23 cellular contexts compared by ENCODE assay signal in genomic region chr6:35576647-35577046, GRCh38.
DNase-seq lines count a peak whose midpoint lies in the region; ATAC-seq, FAIRE-seq and TF ChIP-seq lines count a peak whose summit lies in the region.
"Had no signal": no experiment of that assay in that cellular context is flagged by ENCODE, and none has a peak within 500 bp of the region (broad histone marks: within the 10 kb centered on the region; RNA-seq: fewer than 3 reads in every experiment).

No MANE protein-coding gene starts in this region.

- H3K27ac Mint-ChIP-seq in T-helper 17 cell, result peak overlapping the region; percentile 57
- H3K27ac Mint-ChIP-seq in naive thymus-derived CD4-positive, alpha-beta T cell, result peak overlapping the region in 6 of 9 donors; percentile 36 to 72 (median 66)
- H3K27ac Mint-ChIP-seq in activated CD4-positive, alpha-beta T cell treated with anti-CD3 and anti-CD28 coated beads, Interleukin-2, amount 10 ng/mL, durations not matched to agents 24 days and 14 days, result no peak overlapping the region
- H3K27ac Mint-ChIP-seq: B cell had no signal

- H3K4me3 Mint-ChIP-seq in T-helper 17 cell, result no peak overlapping the region
- no peak overlapping the region for H3K4me3 Mint-ChIP-seq in naive thymus-derived CD4-positive, alpha-beta T cell
- H3K4me3 Mint-ChIP-seq in activated CD4-positive, alpha-beta T cell treated with anti-CD3 and anti-CD28 coated beads, Interleukin-2, amount 10 ng/mL, durations not matched to agents 24 days and 14 days, result no peak overlapping the region
- H3K4me3 Mint-ChIP-seq: B cell had no signal

- H3K27ac ChIP-seq in liver (ENCODE audit: low read depth in 1 of 2, low read length in 2 of 2) (no peak overlapping the region), HepG2 (ENCODE audit: extremely low read length, insufficient read depth, low read length) (no peak overlapping the region), hepatocyte (no peak overlapping the region)
- no peak overlapping the region for H3K27ac ChIP-seq in naive thymus-derived CD4-positive, alpha-beta T cell (ENCODE audit: low read depth, low read length)
- H3K27ac ChIP-seq: C4-2B, KMS-11, PC-9, SJSA1 had no signal

- no peaks in the 10 kb centered on the region for H3K27me3 ChIP-seq in liver (ENCODE audit: control insufficient read depth in 4 of 4, insufficient read depth in 4 of 4, low read length in 3 of 4)
- H3K27me3 ChIP-seq in HepG2 (ENCODE audit: control insufficient read depth in 1 of 2, insufficient read depth in 2 of 2, low read length in 2 of 2), result no peaks in the 10 kb centered on the region
- H3K27me3 ChIP-seq in naive thymus-derived CD4-positive, alpha-beta T cell (ENCODE audit: control insufficient read depth in 2 of 2, insufficient read depth in 2 of 2, low read length in 2 of 2), result no peaks in the 10 kb centered on the region
- H3K27me3 ChIP-seq in hepatocyte, result no peaks in the 10 kb centered on the region
- H3K27me3 ChIP-seq: SJSA1 had no signal

- no peaks in the 10 kb centered on the region for H3K27me3 Mint-ChIP-seq in T-helper 17 cell
- no peaks in the 10 kb centered on the region for H3K27me3 Mint-ChIP-seq in naive thymus-derived CD4-positive, alpha-beta T cell
- H3K27me3 Mint-ChIP-seq in activated CD4-positive, alpha-beta T cell treated with anti-CD3 and anti-CD28 coated beads, Interleukin-2, amount 10 ng/mL, durations not matched to agents 24 days and 14 days, result no peaks in the 10 kb centered on the region
- H3K27me3 Mint-ChIP-seq: B cell had no signal

- TF ChIP-seq EP300 in HepG2 (IDR thresholded peaks at IDR 0.05; ENCODE audit: low read depth in 2 of 2, low read length in 2 of 2), result no peak
- no peak for TF ChIP-seq EP300 in HepG2 (CRISPR knock-in tag; IDR thresholded peaks at IDR 0.05; ENCODE audit: borderline replicate concordance)

- no peak for TF ChIP-seq POLR2A in HepG2 (IDR thresholded peaks at IDR 0.05; ENCODE audit: insufficient read depth in 1 of 2, low read depth in 2 of 2, low read length in 2 of 2)

- H4K20me1 ChIP-seq in HepG2 (ENCODE audit: insufficient read depth, low read length), result no peaks in the 10 kb centered on the region
- no peaks in the 10 kb centered on the region for H4K20me1 ChIP-seq in hepatocyte (ENCODE audit: insufficient read depth, poor library complexity, severe bottlenecking)

- H3K36me3 ChIP-seq in liver (ENCODE audit: control insufficient read depth in 4 of 4, insufficient read depth in 3 of 4, low read depth in 1 of 4, low read length in 3 of 4) (peaks cover 8 to 65% (median 36%) of the 10 kb centered on the region in 4 donors), HepG2 (replicated peaks in 1 of 2; ENCODE audit: control insufficient read depth in 1 of 2, insufficient read depth in 2 of 2, low read length in 2 of 2) (peaks cover 6 to 30% of the 10 kb centered on the region in 2 experiments), hepatocyte (replicated peaks; ENCODE audit: insufficient read depth, low read depth) (peaks cover 4% of the 10 kb centered on the region)
- H3K36me3 ChIP-seq in naive thymus-derived CD4-positive, alpha-beta T cell (ENCODE audit: control insufficient read depth in 2 of 3, insufficient read depth in 3 of 3, low read length in 3 of 3), result peaks cover 29 to 65% (median 32%) of the 10 kb centered on the region in 3 experiments
- H3K36me3 ChIP-seq: SJSA1 had no signal

- CTCF ChIA-PET in HepG2 (lab: Yijun Ruan, JAX; ENCODE audit: low intra/inter-chr PET ratio, low total read pairs), result no interaction called here
- CTCF ChIA-PET in naive thymus-derived CD4-positive, alpha-beta T cell (lab: Charles Lee), result interaction anchor here (1.7 to 2.6 kb wide), 2 partner anchors 48 to 160 kb away, joined by 13 to 17 read pairs; partner anchors contain the start of gene ARMC12

- no peak for ATAC-seq in HepG2
- no peak for ATAC-seq in T-helper 17 cell
- ATAC-seq in naive thymus-derived CD4-positive, alpha-beta T cell, result no peak
- ATAC-seq in GM21528 (IDR thresholded peaks at IDR 0.05; ENCODE audit: low FRiP score, unreplicated experiment), result no peak

- H3K9me3 Mint-ChIP-seq in naive thymus-derived CD4-positive, alpha-beta T cell, result no peaks in the 10 kb centered on the region
- no peaks in the 10 kb centered on the region for H3K9me3 Mint-ChIP-seq in activated CD4-positive, alpha-beta T cell treated with anti-CD3 and anti-CD28 coated beads, Interleukin-2, amount 10 ng/mL, durations not matched to agents 24 days and 14 days

- no peak for TF ChIP-seq RAD21 in liver (IDR thresholded peaks at IDR 0.05)
- TF ChIP-seq RAD21 in HepG2 (CRISPR knock-in tag; IDR thresholded peaks at IDR 0.05), result no peak

- no peak for DNase-seq in HepG2 (ENCODE audit: low spot score)
- DNase-seq in T-helper 17 cell, result no peak
- no peak for DNase-seq in naive thymus-derived CD4-positive, alpha-beta T cell
- no peak for DNase-seq in activated CD4-positive, alpha-beta T cell treated with anti-CD3 and anti-CD28 coated beads, Interleukin-2, amount 10 ng/mL, durations not matched to agents 24 days and 14 days
- DNase-seq in hepatocyte (ENCODE audit: low spot score), result no peak
- DNase-seq: Calu3, DMS153, DND-41, H7, IMR-90, MM.1S, NCI-H2029, NCI-H2227 treated with DMSO at 0.1 percent for 48 hours, NCI-H526 treated with DMSO at 0.1 percent for 48 hours, PC-9, Right ventricle myocardium superior had no signal

- FAIRE-seq in HepG2 (lab: Jason Lieb, UNC), result no peak
- FAIRE-seq: GM12892 had no signal

- H3K4me1 ChIP-seq in liver (ENCODE audit: control insufficient read depth in 4 of 4, insufficient read depth in 4 of 4, low read length in 3 of 4) (peaks cover 0 to 4% (median 0%) of the 10 kb centered on the region in 4 donors), HepG2 (ENCODE audit: insufficient read depth, low read length) (no peaks in the 10 kb centered on the region), hepatocyte (ENCODE audit: insufficient read depth) (peaks cover 3% of the 10 kb centered on the region)
- peaks cover 0 to 3% of the 10 kb centered on the region in 2 donors for H3K4me1 ChIP-seq in naive thymus-derived CD4-positive, alpha-beta T cell (ENCODE audit: control insufficient read depth in 2 of 2, insufficient read depth in 2 of 2, low read length in 2 of 2)
- H3K4me1 ChIP-seq: SJSA1 had no signal

- TF ChIP-seq CTCF in liver (IDR thresholded peaks at IDR 0.05; ENCODE audit: low read depth, low read length, missing input control) (no peak), HepG2 (CRISPR knock-in tag; IDR thresholded peaks at IDR 0.05) (no peak), hepatocyte (IDR thresholded peaks at IDR 0.05; ENCODE audit: poor library complexity) (no peak)

- H3K9ac ChIP-seq in liver (ENCODE audit: low read depth in 1 of 2, low read length in 2 of 2) (no peak overlapping the region), HepG2 (ENCODE audit: insufficient read depth, low read depth, low read length) (no peak overlapping the region)
- H3K9ac ChIP-seq: KMS-11 had no signal

- 81% methylated on average over 9 of the region's 9 CpGs for WGBS in liver
- 89% methylated on average over 9 of the region's 9 CpGs for WGBS in HepG2 (ENCODE audit: low lambda C conversion rate)
- 83% methylated on average over 9 of the region's 9 CpGs for WGBS in hepatocyte (ENCODE audit: low lambda C conversion rate, missing lambda C conversion rate)

- peaks cover 4% of the 10 kb centered on the region for H3K36me3 Mint-ChIP-seq in T-helper 17 cell (ENCODE audit: low read depth)
- H3K36me3 Mint-ChIP-seq in naive thymus-derived CD4-positive, alpha-beta T cell, result peaks cover 4 to 55% (median 31%) of the 10 kb centered on the region in 5 donors
- H3K36me3 Mint-ChIP-seq in activated CD4-positive, alpha-beta T cell treated with anti-CD3 and anti-CD28 coated beads, Interleukin-2, amount 10 ng/mL, durations not matched to agents 24 days and 14 days (ENCODE audit: low read depth), result peaks cover 37% of the 10 kb centered on the region

- no peak overlapping the region for H2AFZ ChIP-seq in HepG2 (ENCODE audit: low read length)
- no peak overlapping the region for H2AFZ ChIP-seq in hepatocyte
- H2AFZ ChIP-seq: PC-9 had no signal

- H3K79me2 ChIP-seq in HepG2 (ENCODE audit: insufficient read depth, low read length) (no peaks in the 10 kb centered on the region), hepatocyte (no peaks in the 10 kb centered on the region)

- H3K4me3 ChIP-seq in liver (ENCODE audit: low read depth in 1 of 3, low read length in 3 of 3) (no peak overlapping the region), HepG2 (replicated peaks in 1 of 3; ENCODE audit: insufficient read depth in 1 of 3, low read depth in 2 of 3, low read length in 3 of 3) (no peak overlapping the region), hepatocyte (no peak overlapping the region)
- H3K4me3 ChIP-seq in naive thymus-derived CD4-positive, alpha-beta T cell (ENCODE audit: low read length), result no peak overlapping the region
- H3K4me3 ChIP-seq: PC-9, SJSA1 had no signal

- H3K4me1 Mint-ChIP-seq in T-helper 17 cell, result peaks cover 2% of the 10 kb centered on the region
- H3K4me1 Mint-ChIP-seq in naive thymus-derived CD4-positive, alpha-beta T cell, result peaks cover 1 to 27% (median 14%) of the 10 kb centered on the region in 7 donors
- peaks cover 5% of the 10 kb centered on the region for H3K4me1 Mint-ChIP-seq in activated CD4-positive, alpha-beta T cell treated with anti-CD3 and anti-CD28 coated beads, Interleukin-2, amount 10 ng/mL, durations not matched to agents 24 days and 14 days
- H3K4me1 Mint-ChIP-seq: B cell had no signal

- no peak overlapping the region for H3K4me2 ChIP-seq in HepG2 (ENCODE audit: low read depth, low read length)
- H3K4me2 ChIP-seq in hepatocyte, result no peak overlapping the region
- H3K4me2 ChIP-seq: KMS-11, PC-9 had no signal

- H3K9me2 ChIP-seq in hepatocyte (replicated peaks; ENCODE audit: insufficient read depth), result no peaks in the 10 kb centered on the region

- POLR2A ChIA-PET in HepG2 (lab: Yijun Ruan, JAX), result no interaction called here
- POLR2A ChIA-PET in naive thymus-derived CD4-positive, alpha-beta T cell (lab: Charles Lee), result interaction anchor here (1.0 to 1.7 kb wide), 3 partner anchors 25 to 158 kb away, joined by 3 to 4 read pairs (median 3); no protein-coding TSS in a partner anchor

- no TSS peak for BruUV-seq in HepG2 (replicated peaks; lab: Mats Ljungman, UMichigan)

- H3K9me3 ChIP-seq in liver (ENCODE audit: control insufficient read depth in 4 of 4, low read length in 3 of 4), result no peaks in the 10 kb centered on the region
- H3K9me3 ChIP-seq in HepG2 (ENCODE audit: low read length), result no peaks in the 10 kb centered on the region
- H3K9me3 ChIP-seq in T-helper 17 cell (ENCODE audit: control insufficient read depth, low read length, poor library complexity, severe bottlenecking), result no peaks in the 10 kb centered on the region
- no peaks in the 10 kb centered on the region for H3K9me3 ChIP-seq in naive thymus-derived CD4-positive, alpha-beta T cell (ENCODE audit: control insufficient read depth in 2 of 3, low read length in 3 of 3)
- H3K9me3 ChIP-seq in hepatocyte (ENCODE audit: low read depth), result no peaks in the 10 kb centered on the region
- H3K9me3 ChIP-seq: SJSA1 had no signal

- intact Hi-C loops in HepG2 (cut with micrococcal nuclease; ENCODE audit: unreplicated experiment), result no loop called here
- intact Hi-C loops in naive thymus-derived CD4-positive, alpha-beta T cell (cut with micrococcal nuclease), result no loop called here
- intact Hi-C loops in activated CD4-positive, alpha-beta T cell treated with anti-CD3 and anti-CD28 coated beads, Interleukin-2, amount 10 ng/mL, durations not matched to agents 24 days and 14 days (cut with micrococcal nuclease), result no loop called here

- in situ Hi-C loops in HepG2 (cut with HindIII; ENCODE audit: extremely low pct_ligation_motif_present, low pct_unique_long_range_greater_than_20kb), result no loop called here
